Comparison of ENCODE assay signal across 26 cellular contexts in the genomic region with DNA sequence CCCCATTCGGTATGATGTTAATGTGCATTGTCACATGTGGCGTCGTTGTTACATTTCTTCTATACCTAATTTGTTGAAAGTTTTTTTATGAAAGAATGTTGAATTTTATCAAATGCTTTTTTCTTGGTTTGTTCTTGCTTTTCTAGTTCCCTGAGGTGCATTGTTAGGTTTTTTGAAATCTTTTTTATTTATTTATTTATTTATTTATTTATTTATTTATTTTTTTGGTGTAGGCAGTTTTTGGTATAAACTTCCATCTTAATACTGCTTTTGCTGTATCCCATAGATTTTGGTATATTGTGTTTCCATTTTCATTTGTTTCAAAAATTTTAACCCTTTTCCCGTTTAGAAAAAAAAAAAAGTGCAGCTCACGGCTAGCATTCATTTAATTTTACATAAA.
"Had no signal": no experiment of that assay in that cellular context is flagged by ENCODE, and none has a peak within 500 bp of the region (broad histone marks: within the 10 kb centered on the region; RNA-seq: fewer than 3 reads in every experiment).

No MANE protein-coding gene starts in this region.

- H3K27me3 ChIP-seq: esophagus squamous epithelium, gastrocnemius medialis, heart right ventricle had no signal

- H3K36me3 ChIP-seq: esophagus squamous epithelium, gastrocnemius medialis, heart right ventricle, left lung, lower lobe of right lung had no signal

- ATAC-seq: effector memory CD8-positive, alpha-beta T cell; esophagus mucosa; gastrocnemius medialis; heart right ventricle; left cardiac atrium; left lung; left ventricle myocardium superior; lower lobe of right lung; mucosa of descending colon; naive thymus-derived CD8-positive, alpha-beta T cell had no signal

- FAIRE-seq: colon, endometrium had no signal

- DNase-seq: cortex of kidney; effector CD8-positive, alpha-beta T cell; effector memory CD8-positive, alpha-beta T cell; endodermal cell; erythroblast; esophagus squamous epithelium; foreskin fibroblast; foreskin melanocyte; gastrocnemius medialis; glutamatergic neuron; head of caudate nucleus; heart right ventricle; hippocampal formation; islet precursor cell; left cardiac atrium; left lung; left ventricle myocardium superior; lower lobe of right lung; mesenchymal stem cell; mucosa of descending colon; naive B cell; naive thymus-derived CD8-positive, alpha-beta T cell had no signal

- H3K4me3 ChIP-seq: esophagus squamous epithelium, gastrocnemius medialis, heart right ventricle, left lung, lower lobe of right lung, mucosa of descending colon had no signal

- H3K4me1 ChIP-seq: esophagus squamous epithelium, gastrocnemius medialis, heart right ventricle, left lung, lower lobe of right lung had no signal

- H3K27ac ChIP-seq: epithelial cell of prostate, esophagus squamous epithelium, gastrocnemius medialis, heart right ventricle, left lung, lower lobe of right lung had no signal
